Comparison of ENCODE assay signal across 7 cellular contexts in the genomic region with DNA sequence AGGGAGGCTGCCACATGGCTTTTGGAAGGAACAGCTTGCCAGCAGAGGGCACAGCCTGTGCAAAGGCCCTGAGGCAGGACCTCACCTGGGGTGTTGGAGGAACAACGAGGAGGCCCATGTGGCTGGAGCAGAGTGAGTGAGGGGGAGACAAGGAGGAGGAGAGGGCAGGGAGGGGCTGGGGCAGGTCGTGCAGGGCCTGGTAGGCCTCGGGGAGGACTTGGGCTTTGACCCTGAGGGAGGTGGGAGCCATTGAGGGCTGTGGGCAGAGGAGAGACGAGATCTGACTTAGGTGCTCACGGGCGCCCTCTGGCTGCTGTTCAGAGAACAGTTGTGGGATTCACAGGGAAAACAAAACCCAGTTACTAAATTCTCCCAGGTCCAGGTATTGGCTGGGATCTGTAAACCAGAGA. TPM values are rescaled to one million over a fixed set of nuclear protein-coding genes. Genes with fewer than 3 reads are reported as not detected.
DNase-seq lines count a peak whose midpoint lies in the region; ATAC-seq and TF ChIP-seq lines count a peak whose summit lies in the region.

No MANE protein-coding gene starts in this region.

- H3K4me1 ChIP-seq in mesenchymal stem cell (ENCODE audit: control insufficient read depth, insufficient read depth, low read depth, low read length) (no peaks in the 10 kb centered on the region), gastrocnemius medialis (no peaks in the 10 kb centered on the region)

- no peak overlapping the region for H3K9ac ChIP-seq in mesenchymal stem cell (ENCODE audit: low read length)

- no peak overlapping the region for H2BK120ac ChIP-seq in mesenchymal stem cell (ENCODE audit: low read depth, low read length)

- peaks cover 20% of the 10 kb centered on the region for H3K9me3 ChIP-seq in mesenchymal stem cell (ENCODE audit: control insufficient read depth, low read length)
- H3K9me3 ChIP-seq in gastrocnemius medialis = peaks cover 0 to 7% (median 0%) of the 10 kb centered on the region in 3 donors

- no peak overlapping the region for H2AK5ac ChIP-seq in mesenchymal stem cell (ENCODE audit: low read length, severe bottlenecking)

- H2BK15ac ChIP-seq in mesenchymal stem cell (ENCODE audit: low read depth, poor library complexity, severe bottlenecking) = no peak overlapping the region

- peaks cover 60% of the 10 kb centered on the region for H3K27me3 Mint-ChIP-seq in activated naive CD8-positive, alpha-beta T cell treated with anti-CD3 and anti-CD28 coated beads for 36 hours

- H4K8ac ChIP-seq in mesenchymal stem cell (ENCODE audit: low read length) = no peak overlapping the region

- H3K14ac ChIP-seq in mesenchymal stem cell (ENCODE audit: low read length in 2 of 2) = no peak overlapping the region

- H2BK12ac ChIP-seq in mesenchymal stem cell (ENCODE audit: low read length in 2 of 2) = no peak overlapping the region

- H3K4me3 Mint-ChIP-seq in activated naive CD8-positive, alpha-beta T cell treated with anti-CD3 and anti-CD28 coated beads for 36 hours = no peak overlapping the region

- H3K36me3 ChIP-seq in mesenchymal stem cell (ENCODE audit: control insufficient read depth in 1 of 2, insufficient read depth in 2 of 2, low read depth in 1 of 2, low read length in 2 of 2) = no peaks in the 10 kb centered on the region
- no peaks in the 10 kb centered on the region for H3K36me3 ChIP-seq in gastrocnemius medialis

- H3K27me3 ChIP-seq in mesenchymal stem cell (ENCODE audit: control insufficient read depth in 1 of 2, insufficient read depth in 1 of 2, low read length in 2 of 2) (peaks cover 35 to 69% of the 10 kb centered on the region in 2 experiments), gastrocnemius medialis (peaks cover 18 to 48% (median 24%) of the 10 kb centered on the region in 3 donors)

- H2AFZ ChIP-seq in mesenchymal stem cell (ENCODE audit: low read depth, low read length) = no peak overlapping the region

- H3K27ac Mint-ChIP-seq in activated naive CD8-positive, alpha-beta T cell treated with anti-CD3 and anti-CD28 coated beads for 36 hours = no peak overlapping the region

- in situ Hi-C loops in gastrocnemius medialis (cut with MboI; ENCODE audit: low sequenced_read_pairs in 4 of 4) = no loop called here

- H3K36me3 Mint-ChIP-seq in activated naive CD8-positive, alpha-beta T cell treated with anti-CD3 and anti-CD28 coated beads for 36 hours = no peaks in the 10 kb centered on the region

- no peak overlapping the region for H3K18ac ChIP-seq in mesenchymal stem cell (ENCODE audit: low read depth in 1 of 2, low read length in 2 of 2)

- TF ChIP-seq POLR2A in gastrocnemius medialis (IDR thresholded peaks at IDR 0.05) = no peak

- peak; percentile 71 for TF ChIP-seq CTCF in GM12873 (IDR thresholded peaks at IDR 0.05; ENCODE audit: insufficient read depth, low read depth, low read length, missing control alignments)
- TF ChIP-seq CTCF in gastrocnemius medialis (IDR thresholded peaks at IDR 0.05 in 4 of 5, conservative IDR thresholded peaks at IDR 0.05 in 1 of 5) = peak in 1 of 5 experiments; percentile 36

- no peak overlapping the region for H3K4me3 ChIP-seq in mesenchymal stem cell (ENCODE audit: insufficient read depth in 1 of 2, low read depth in 1 of 2, low read length in 2 of 2)
- no peak overlapping the region for H3K4me3 ChIP-seq in gastrocnemius medialis

- no peak overlapping the region for H4K91ac ChIP-seq in mesenchymal stem cell (ENCODE audit: low read length)

- H3K79me1 ChIP-seq in mesenchymal stem cell (replicated peaks; ENCODE audit: low read length, poor library complexity, severe bottlenecking) = no peaks in the 10 kb centered on the region

- no peak overlapping the region for H3K4ac ChIP-seq in mesenchymal stem cell (ENCODE audit: low read depth in 1 of 2, low read length in 2 of 2)

- H3K4me2 ChIP-seq in mesenchymal stem cell (ENCODE audit: low read length, poor library complexity, severe bottlenecking) = no peak overlapping the region

- H2BK5ac ChIP-seq in mesenchymal stem cell (ENCODE audit: low read depth, low read length, poor library complexity, severe bottlenecking) = no peak overlapping the region

- peaks cover 3% of the 10 kb centered on the region for H3K4me1 Mint-ChIP-seq in activated naive CD8-positive, alpha-beta T cell treated with anti-CD3 and anti-CD28 coated beads for 36 hours

- H3K9me3 Mint-ChIP-seq in activated naive CD8-positive, alpha-beta T cell treated with anti-CD3 and anti-CD28 coated beads for 36 hours = peaks cover 6% of the 10 kb centered on the region

- WGBS in mesenchymal stem cell = 28% methylated on average over 6 of the region's 6 CpGs

- H3K23ac ChIP-seq in mesenchymal stem cell (ENCODE audit: low read length in 2 of 2) = no peak overlapping the region

- ATAC-seq in gastrocnemius medialis = no peak

- intact Hi-C loops in gastrocnemius medialis (cut with DNase I; ENCODE audit: low total_unique reads) = no loop called here

- H3K27ac ChIP-seq in mesenchymal stem cell (ENCODE audit: low read length, poor library complexity, severe bottlenecking) = no peak overlapping the region
- H3K27ac ChIP-seq in gastrocnemius medialis = no peak overlapping the region

- DNase-seq in NCI-H460 (ENCODE audit: extremely low read depth, low read depth) (peak; percentile 8), mesenchymal stem cell (peak; percentile 15), gastrocnemius medialis (no peak), cerebellar nuclear complex (lab: John Stamatoyannopoulos, UW) (no peak), inferior parietal cortex (ENCODE audit: extremely low spot score) (no peak)
- DNase-seq in activated naive CD8-positive, alpha-beta T cell treated with anti-CD3 and anti-CD28 coated beads for 36 hours = peak; percentile 13

RNA-seq across cellular contexts. Expression of a gene that starts 25.2 kb away (rescaled TPM):
- total RNA-seq in NCI-H460 (2014; rRNA removed; shearing (Covaris generic)) = not detected in 2 replicates
- polyA plus RNA-seq in NCI-H460 (2014; cell fraction: nucleus; rRNA removed) = not detected in 2 replicates
- total RNA-seq in activated naive CD8-positive, alpha-beta T cell treated with anti-CD3 and anti-CD28 coated beads for 36 hours = not detected
- polyA plus RNA-seq in mesenchymal stem cell (2013, experiment 1 of 2) = not detected
- polyA plus RNA-seq in mesenchymal stem cell (2013, experiment 2 of 2) = not detected
- not detected for total RNA-seq in gastrocnemius medialis

Comparison
In these comparisons a context has a peak if more than half of its experiments do, and no peak if none do; other contexts are left out.
1. DNase-seq: peak in NCI-H460 (single experiment), activated naive CD8-positive, alpha-beta T cell treated with anti-CD3 and anti-CD28 coated beads for 36 hours (single experiment) and mesenchymal stem cell (single experiment); none in gastrocnemius medialis (0 of 2), cerebellar nuclear complex (0 of 2) and inferior parietal cortex (single experiment).